ENCODE assay signal across 10 cellular contexts in the genomic region with DNA sequence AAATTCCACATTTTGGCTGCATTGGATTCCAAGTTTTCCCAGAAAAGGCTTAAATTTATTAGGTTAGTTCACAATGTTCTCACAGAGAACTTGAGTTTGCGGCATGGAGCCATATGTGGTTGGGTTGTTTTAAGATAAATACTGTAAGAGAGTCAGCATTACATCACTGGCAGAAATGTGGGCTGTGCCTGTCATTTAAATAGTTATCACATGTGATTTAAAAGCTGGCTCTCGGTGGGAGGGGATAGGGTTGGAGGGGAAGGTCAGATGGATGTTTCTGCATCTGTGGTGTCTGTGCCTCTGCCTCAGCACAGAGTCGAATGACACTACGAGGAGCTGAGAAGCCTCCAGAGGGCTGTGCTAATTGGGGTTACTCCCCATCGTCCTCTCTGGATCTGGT.
DNase-seq lines count a peak whose midpoint lies in the region; FAIRE-seq and TF ChIP-seq lines count a peak whose summit lies in the region.
"Had no signal": no experiment of that assay in that cellular context is flagged by ENCODE, and none has a peak within 500 bp of the region (broad histone marks: within the 10 kb centered on the region; RNA-seq: fewer than 3 reads in every experiment).

No MANE protein-coding gene starts in this region.

- DNase-seq in HFF-Myc (ENCODE audit: extremely low read depth, low read depth) (peak; percentile 71), astrocyte of the spinal cord (ENCODE audit: low read depth, low spot score) (peak; percentile 92), iPS-NIHi11 (ENCODE audit: low spot score) (peak; percentile 33), stomach (no peak), islet precursor cell (no peak), GM12892 (ENCODE audit: insufficient read length) (no peak), NCI-H1417 treated with DMSO at 0.1 percent for 48 hours (lab: John Stamatoyannopoulos, UW) (no peak), mammary epithelial cell (no peak)
- DNase-seq: activated CD8-positive, alpha-beta T cell treated with anti-CD3 and anti-CD28 coated beads, Interleukin-2, amount 10 ng/mL, durations not matched to agents 7 days and 5 days; stimulated activated naive CD4-positive, alpha-beta T cell treated with Interleukin-2 at 50 U/mL for 16 hours had no signal

- no peak for TF ChIP-seq EP300 in stomach (IDR thresholded peaks at IDR 0.05)

- in situ Hi-C loops in astrocyte of the spinal cord (cut with HindIII; ENCODE audit: low sequenced_read_pairs) (no loop called here), mammary epithelial cell (cut with MboI; ENCODE audit: low sequenced_read_pairs in 2 of 2) (no loop called here)

- no peaks in the 10 kb centered on the region for H3K9me3 ChIP-seq in stomach
- no peaks in the 10 kb centered on the region for H3K9me3 ChIP-seq in mammary epithelial cell (replicated peaks; ENCODE audit: insufficient read depth, low read length)

- BruUV-seq in mammary epithelial cell (replicated peaks; lab: Mats Ljungman, UMichigan) = no TSS peak

- H3K36me3 ChIP-seq in stomach = peaks cover 3 to 10% (median 5%) of the 10 kb centered on the region in 4 donors
- H3K36me3 ChIP-seq in mammary epithelial cell (ENCODE audit: insufficient read depth, low read length) = peaks cover 2% of the 10 kb centered on the region

- FAIRE-seq in GM12892 (lab: Jason Lieb, UNC) = no peak

- H3K9ac ChIP-seq in mammary epithelial cell (ENCODE audit: insufficient read depth, low read length) = no peak overlapping the region

- CTCF ChIA-PET in mammary epithelial cell (lab: Charles Lee; ENCODE audit: low non-redundant PET) = no interaction called here

- peaks cover 4% of the 10 kb centered on the region for H3K79me2 ChIP-seq in mammary epithelial cell (ENCODE audit: insufficient read depth, low read length)

- TF ChIP-seq POLR2A in stomach (IDR thresholded peaks at IDR 0.05) (no peak), GM12892 (IDR thresholded peaks at IDR 0.05; ENCODE audit: low read depth, low read length) (no peak)

- H3K4me2 ChIP-seq in mammary epithelial cell (ENCODE audit: insufficient read depth, low read depth, low read length) = no peak overlapping the region

- H3K27ac ChIP-seq in stomach (peak overlapping the region in 3 of 5 donors; percentile 62 to 72 (median 64)), mammary epithelial cell (ENCODE audit: insufficient read depth, low read depth, low read length) (no peak overlapping the region)

- no peaks in the 10 kb centered on the region for H4K20me1 ChIP-seq in mammary epithelial cell (ENCODE audit: insufficient read depth, low read length)

- TF ChIP-seq CTCF in HFF-Myc (IDR thresholded peaks at IDR 0.05; ENCODE audit: low read depth, low read length, missing control alignments) (no peak), astrocyte of the spinal cord (IDR thresholded peaks at IDR 0.05; ENCODE audit: low read depth, low read length) (no peak), stomach (IDR thresholded peaks at IDR 0.05) (no peak), mammary epithelial cell (conservative IDR thresholded peaks at IDR 0.05 in 1 of 2, IDR thresholded peaks at IDR 0.05 in 1 of 2; ENCODE audit: extremely low read depth in 1 of 2, insufficient read depth in 1 of 2, low read depth in 1 of 2, low read length in 2 of 2) (no peak)

- H2AFZ ChIP-seq in mammary epithelial cell (ENCODE audit: low read depth, low read length) = no peak overlapping the region

- intact Hi-C loops in stomach (cut with DNase I; ENCODE audit: low total_unique reads) (no loop called here), mammary epithelial cell (cut with micrococcal nuclease) (no loop called here)

- no peak overlapping the region for H3K4me3 ChIP-seq in HFF-Myc (replicated peaks; ENCODE audit: low read depth, low read length)
- H3K4me3 ChIP-seq in astrocyte of the spinal cord (ENCODE audit: low read depth, low read length) = no peak overlapping the region
- H3K4me3 ChIP-seq in stomach = no peak overlapping the region
- no peak overlapping the region for H3K4me3 ChIP-seq in mammary epithelial cell (replicated peaks in 1 of 3; ENCODE audit: insufficient read depth in 1 of 3, low read depth in 2 of 3, low read length in 3 of 3)

- WGBS in stomach, 5 donors = 45 to 57% (median 49%) methylated on average over 5 of the region's 5 CpGs
- WGBS in mammary epithelial cell (ENCODE audit: low coverage, missing lambda C conversion rate) = 96% methylated on average over 5 of the region's 5 CpGs

- H3K27me3 ChIP-seq in stomach (no peaks in the 10 kb centered on the region), mammary epithelial cell (ENCODE audit: insufficient read depth, low read length) (no peaks in the 10 kb centered on the region)

- dilution Hi-C loops in mammary epithelial cell (cut with HindIII; ENCODE audit: low sequenced_read_pairs) = no loop called here

- peaks cover 0 to 13% (median 0%) of the 10 kb centered on the region in 4 donors for H3K4me1 ChIP-seq in stomach
- H3K4me1 ChIP-seq in mammary epithelial cell (ENCODE audit: insufficient read depth, low read length) = no peaks in the 10 kb centered on the region

Comparison
In these comparisons a context has a peak if more than half of its experiments do, and no peak if none do; other contexts are left out.
1. DNase-seq: peak in HFF-Myc (single experiment), astrocyte of the spinal cord (single experiment) and iPS-NIHi11 (single experiment); none in stomach (single experiment), islet precursor cell (single experiment), GM12892 (single experiment), NCI-H1417 treated with DMSO at 0.1 percent for 48 hours (single experiment) and mammary epithelial cell (single experiment).